23 cellular contexts compared by ENCODE assay signal in the genomic region with DNA sequence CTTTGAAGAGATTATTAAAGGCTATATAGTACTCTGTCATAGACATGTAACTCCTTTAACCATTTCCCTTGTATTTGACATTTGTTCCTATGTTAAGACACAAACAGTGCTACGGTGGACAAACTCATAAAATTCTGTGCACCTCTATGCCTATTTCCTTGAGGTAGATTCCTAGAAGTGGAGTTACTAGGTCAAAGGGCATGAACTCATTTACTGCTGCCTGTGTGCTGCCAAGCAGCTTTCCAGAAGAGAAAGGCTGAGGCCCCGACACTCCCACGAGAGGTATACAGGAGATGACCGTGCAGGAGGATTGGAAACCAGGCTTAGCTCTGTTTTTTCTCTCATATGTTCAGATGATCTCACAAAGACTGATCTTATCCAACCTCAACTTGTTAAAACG. TPM values are rescaled to one million over a fixed set of nuclear protein-coding genes. Genes with fewer than 3 reads are reported as not detected.
DNase-seq lines count a peak whose midpoint lies in the region; ATAC-seq and TF ChIP-seq lines count a peak whose summit lies in the region.
"Had no signal": no experiment of that assay in that cellular context is flagged by ENCODE, and none has a peak within 500 bp of the region (broad histone marks: within the 10 kb centered on the region; RNA-seq: fewer than 3 reads in every experiment).

No MANE protein-coding gene starts in this region.

- H3K4me3 ChIP-seq in mucosa of rectum (ENCODE audit: low read length in 2 of 2) (peak overlapping the region in 1 of 2 donors; percentile 56), upper lobe of left lung (no peak overlapping the region)
- H3K4me3 ChIP-seq: HAP-1, psoas muscle, thoracic aorta had no signal

- H3K27me3 ChIP-seq in mucosa of rectum (ENCODE audit: control insufficient read depth in 2 of 2, insufficient read depth in 2 of 2, low read length in 2 of 2) (no peaks in the 10 kb centered on the region), upper lobe of left lung (no peaks in the 10 kb centered on the region)

- peak overlapping the region; percentile 31 for H3K27ac Mint-ChIP-seq in activated T-cell treated with anti-CD3 and anti-CD28 coated beads, Interleukin-2, amount 50 U/mL, for 72 hours
- no peak overlapping the region for H3K27ac Mint-ChIP-seq in activated T-cell treated with anti-CD3 and anti-CD28 coated beads, Interleukin-2, amount 50 U/mL, for 24 hours
- no peak overlapping the region for H3K27ac Mint-ChIP-seq in activated CD8-positive, alpha-beta memory T cell treated with anti-CD3 and anti-CD28 coated beads, Interleukin-2, amount 10 ng/mL, durations not matched to agents 7 days and 5 days
- H3K27ac Mint-ChIP-seq: activated naive CD4-positive, alpha-beta T cell treated with anti-CD3 and anti-CD28 coated beads, Interleukin-2, amount 10 ng/mL, durations not matched to agents 7 days and 5 days had no signal

- no peak for TF ChIP-seq CTCF in upper lobe of left lung (IDR thresholded peaks at IDR 0.05)
- no peak for TF ChIP-seq CTCF in GM10266 (IDR thresholded peaks at IDR 0.05; ENCODE audit: control insufficient read depth, insufficient read depth, low read depth, missing control alignments)

- no peak for DNase-seq in activated T-cell treated with anti-CD3 and anti-CD28 coated beads, Interleukin-2, amount 50 U/mL, for 72 hours
- DNase-seq in activated T-cell treated with anti-CD3 and anti-CD28 coated beads, Interleukin-2, amount 50 U/mL, for 24 hours: no peak
- DNase-seq in ecto neural progenitor cell (ENCODE audit: low spot score) (peak; percentile 14), upper lobe of left lung (no peak), GM10266 (ENCODE audit: extremely low spot score) (no peak)
- DNase-seq in activated CD8-positive, alpha-beta memory T cell treated with anti-CD3 and anti-CD28 coated beads, Interleukin-2, amount 10 ng/mL, durations not matched to agents 7 days and 5 days: no peak
- DNase-seq: activated CD4-positive, alpha-beta T cell treated with anti-CD3 and anti-CD28 coated beads for 4 hours; activated naive CD4-positive, alpha-beta T cell treated with anti-CD3 and anti-CD28 coated beads, Interleukin-2, amount 10 ng/mL, durations not matched to agents 7 days and 5 days; amygdala; COR-L47; effector memory CD8-positive, alpha-beta T cell; GF-D8; kidney glomerular epithelial cell; mammary epithelial cell; NCI-H2227 treated with DMSO at 0.1 percent for 48 hours; NCI-H526 treated with DMSO at 0.1 percent for 48 hours; psoas muscle; stimulated activated CD4-positive, alpha-beta T cell treated with anti-CD3 and anti-CD28 coated beads, Interleukin-15, amount 100 ng/mL, for 24 hours; stimulated activated naive CD8-positive, alpha-beta T cell treated with anti-CD3 and anti-CD28 coated beads, Interleukin-15, Interleukin-2, amounts not matched to agents 100 U/mL and 50 U/mL, for 24 hours had no signal

- 74 to 80% methylated on average over 5 of the region's 5 CpGs for WGBS in upper lobe of left lung, 2 donors

- H3K9me3 Mint-ChIP-seq in activated T-cell treated with anti-CD3 and anti-CD28 coated beads, Interleukin-2, amount 50 U/mL, for 72 hours: no peaks in the 10 kb centered on the region
- no peaks in the 10 kb centered on the region for H3K9me3 Mint-ChIP-seq in activated T-cell treated with anti-CD3 and anti-CD28 coated beads, Interleukin-2, amount 50 U/mL, for 24 hours
- H3K9me3 Mint-ChIP-seq in activated CD8-positive, alpha-beta memory T cell treated with anti-CD3 and anti-CD28 coated beads, Interleukin-2, amount 10 ng/mL, durations not matched to agents 7 days and 5 days (ENCODE audit: low read depth): no peaks in the 10 kb centered on the region
- H3K9me3 Mint-ChIP-seq: activated naive CD4-positive, alpha-beta T cell treated with anti-CD3 and anti-CD28 coated beads, Interleukin-2, amount 10 ng/mL, durations not matched to agents 7 days and 5 days; effector memory CD8-positive, alpha-beta T cell had no signal

- TF ChIP-seq POLR2A in upper lobe of left lung (IDR thresholded peaks at IDR 0.05): no peak

- H3K4me1 Mint-ChIP-seq in activated T-cell treated with anti-CD3 and anti-CD28 coated beads, Interleukin-2, amount 50 U/mL, for 72 hours (ENCODE audit: low read depth): peaks cover 23% of the 10 kb centered on the region
- H3K4me1 Mint-ChIP-seq in activated T-cell treated with anti-CD3 and anti-CD28 coated beads, Interleukin-2, amount 50 U/mL, for 24 hours (ENCODE audit: low read depth): peaks cover 24% of the 10 kb centered on the region
- peaks cover 26% of the 10 kb centered on the region for H3K4me1 Mint-ChIP-seq in activated CD8-positive, alpha-beta memory T cell treated with anti-CD3 and anti-CD28 coated beads, Interleukin-2, amount 10 ng/mL, durations not matched to agents 7 days and 5 days

- TF ChIP-seq EP300 in upper lobe of left lung (IDR thresholded peaks at IDR 0.05): no peak

- no peak overlapping the region for H3K4me3 Mint-ChIP-seq in activated T-cell treated with anti-CD3 and anti-CD28 coated beads, Interleukin-2, amount 50 U/mL, for 72 hours
- no peak overlapping the region for H3K4me3 Mint-ChIP-seq in activated T-cell treated with anti-CD3 and anti-CD28 coated beads, Interleukin-2, amount 50 U/mL, for 24 hours
- no peak overlapping the region for H3K4me3 Mint-ChIP-seq in activated CD8-positive, alpha-beta memory T cell treated with anti-CD3 and anti-CD28 coated beads, Interleukin-2, amount 10 ng/mL, durations not matched to agents 7 days and 5 days
- H3K4me3 Mint-ChIP-seq: activated naive CD4-positive, alpha-beta T cell treated with anti-CD3 and anti-CD28 coated beads, Interleukin-2, amount 10 ng/mL, durations not matched to agents 7 days and 5 days; effector memory CD8-positive, alpha-beta T cell had no signal

- no peaks in the 10 kb centered on the region for H3K27me3 Mint-ChIP-seq in activated T-cell treated with anti-CD3 and anti-CD28 coated beads, Interleukin-2, amount 50 U/mL, for 72 hours (ENCODE audit: low read depth)
- H3K27me3 Mint-ChIP-seq in activated T-cell treated with anti-CD3 and anti-CD28 coated beads, Interleukin-2, amount 50 U/mL, for 24 hours: no peaks in the 10 kb centered on the region
- peaks cover 3% of the 10 kb centered on the region for H3K27me3 Mint-ChIP-seq in activated CD8-positive, alpha-beta memory T cell treated with anti-CD3 and anti-CD28 coated beads, Interleukin-2, amount 10 ng/mL, durations not matched to agents 7 days and 5 days
- H3K27me3 Mint-ChIP-seq: effector memory CD8-positive, alpha-beta T cell had no signal

- H3K4me1 ChIP-seq in mucosa of rectum (ENCODE audit: control insufficient read depth in 2 of 2, insufficient read depth in 2 of 2, low read length in 2 of 2): peaks cover 18 to 31% of the 10 kb centered on the region in 2 donors
- peaks cover 0 to 23% (median 9%) of the 10 kb centered on the region in 4 donors for H3K4me1 ChIP-seq in upper lobe of left lung
- H3K4me1 ChIP-seq: HAP-1, psoas muscle had no signal

- H3K27ac ChIP-seq in mucosa of rectum (ENCODE audit: low read depth in 2 of 2, low read length in 2 of 2): peak overlapping the region; percentile 85 to 89
- H3K27ac ChIP-seq in upper lobe of left lung: peak overlapping the region in 3 of 4 donors; percentile 45 to 59 (median 59)
- H3K27ac ChIP-seq: psoas muscle, thoracic aorta had no signal

- CTCF ChIA-PET in activated CD8-positive, alpha-beta memory T cell treated with anti-CD3 and anti-CD28 coated beads, Interleukin-2, amount 10 ng/mL, durations not matched to agents 7 days and 5 days (lab: Charles Lee): interaction anchor here (0.8 to 2.1 kb wide), 3 partner anchors 15 to 36 kb away, joined by 3 to 5 read pairs (median 5); no protein-coding TSS in a partner anchor

- no peaks in the 10 kb centered on the region for H3K36me3 ChIP-seq in mucosa of rectum (ENCODE audit: control insufficient read depth in 2 of 2, insufficient read depth in 2 of 2, low read length in 2 of 2)
- H3K36me3 ChIP-seq in upper lobe of left lung: no peaks in the 10 kb centered on the region
- H3K36me3 ChIP-seq: HAP-1, thoracic aorta had no signal

- H3K36me3 Mint-ChIP-seq in activated T-cell treated with anti-CD3 and anti-CD28 coated beads, Interleukin-2, amount 50 U/mL, for 72 hours (ENCODE audit: insufficient read depth in 2 of 2): no peaks in the 10 kb centered on the region
- H3K36me3 Mint-ChIP-seq in activated T-cell treated with anti-CD3 and anti-CD28 coated beads, Interleukin-2, amount 50 U/mL, for 24 hours (ENCODE audit: low read depth): no peaks in the 10 kb centered on the region
- H3K36me3 Mint-ChIP-seq in activated CD8-positive, alpha-beta memory T cell treated with anti-CD3 and anti-CD28 coated beads, Interleukin-2, amount 10 ng/mL, durations not matched to agents 7 days and 5 days: no peaks in the 10 kb centered on the region
- H3K36me3 Mint-ChIP-seq: activated naive CD4-positive, alpha-beta T cell treated with anti-CD3 and anti-CD28 coated beads, Interleukin-2, amount 10 ng/mL, durations not matched to agents 7 days and 5 days had no signal

- no peaks in the 10 kb centered on the region for H3K9me3 ChIP-seq in mucosa of rectum (ENCODE audit: control insufficient read depth in 2 of 2, low read length in 2 of 2)
- no peaks in the 10 kb centered on the region for H3K9me3 ChIP-seq in upper lobe of left lung
- H3K9me3 ChIP-seq: HAP-1, psoas muscle, thoracic aorta had no signal

- ATAC-seq in activated T-cell treated with anti-CD3 and anti-CD28 coated beads, Interleukin-2, amount 50 U/mL, for 72 hours (replicated peaks in 1 of 2): no peak
- ATAC-seq in upper lobe of left lung (ENCODE audit: low FRiP score in 2 of 2): no peak
- ATAC-seq in activated CD8-positive, alpha-beta memory T cell treated with anti-CD3 and anti-CD28 coated beads, Interleukin-2, amount 10 ng/mL, durations not matched to agents 7 days and 5 days: no peak
- no peak for ATAC-seq in activated CD4-positive, CD25-positive, alpha-beta regulatory T cell treated with anti-CD3 and anti-CD28 coated beads, Interleukin-2, amount 50 U/mL, for 24 hours
- ATAC-seq: effector memory CD8-positive, alpha-beta T cell; psoas muscle; stimulated activated naive CD8-positive, alpha-beta T cell treated with anti-CD3 and anti-CD28 coated beads, Interleukin-15, Interleukin-2, amounts not matched to agents 100 U/mL and 50 U/mL, for 24 hours had no signal

- H3K9ac ChIP-seq in mucosa of rectum (ENCODE audit: low read depth in 1 of 2, low read length in 2 of 2): peak overlapping the region in 1 of 2 donors; percentile 49

RNA-seq across cellular contexts. Expression of gene TENT5C, which starts 34.4 kb away (rescaled TPM):
- total RNA-seq in activated T-cell treated with anti-CD3 and anti-CD28 coated beads, Interleukin-2, amount 50 U/mL, for 72 hours: 10 to 100 TPM; 22.5 to 36.3 TPM
- 10 to 100 TPM in 5 of 6 donors, 1 to 10 TPM in 1; 8.1 to 37.8 (median 18.4) TPM for total RNA-seq in upper lobe of left lung
- 10 to 100 TPM; 41.6 to 50.3 TPM for total RNA-seq in activated CD8-positive, alpha-beta memory T cell treated with anti-CD3 and anti-CD28 coated beads, Interleukin-2, amount 10 ng/mL, durations not matched to agents 7 days and 5 days
